In the genomic region with DNA sequence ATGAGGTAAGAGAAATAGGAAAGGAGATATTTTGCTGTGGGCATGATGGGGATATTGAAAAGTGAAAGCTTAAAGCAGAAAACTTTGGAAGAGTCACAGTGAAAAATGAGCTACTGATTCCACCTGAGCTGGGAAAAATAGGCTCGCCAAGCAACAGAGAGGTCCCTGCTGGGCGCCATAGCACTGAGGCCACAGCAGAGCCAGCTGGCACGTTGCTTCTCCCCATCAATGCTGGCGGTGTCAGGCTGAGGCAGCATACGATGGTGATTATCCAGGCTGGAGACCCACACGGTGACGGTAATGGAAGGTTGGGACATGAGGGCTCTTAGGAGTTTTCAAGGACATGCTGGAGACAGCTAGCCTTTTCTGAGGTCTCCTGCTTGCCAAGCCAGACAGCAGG, we compare ENCODE assay signal across 34 cellular contexts. TPM values are rescaled to one million over a fixed set of nuclear protein-coding genes. Genes with fewer than 3 reads are reported as not detected.
DNase-seq lines count a peak whose midpoint lies in the region; ATAC-seq, FAIRE-seq and TF ChIP-seq lines count a peak whose summit lies in the region.
"Had no signal": no experiment of that assay in that cellular context is flagged by ENCODE, and none has a peak within 500 bp of the region (broad histone marks: within the 10 kb centered on the region; RNA-seq: fewer than 3 reads in every experiment).

No MANE protein-coding gene starts in this region.

- H3K36me3 ChIP-seq in SK-N-SH (replicated peaks in 1 of 2; ENCODE audit: control insufficient read depth in 1 of 2, insufficient read depth in 2 of 2, low read length in 1 of 2) (no peaks in the 10 kb centered on the region), astrocyte (ENCODE audit: insufficient read depth, low read length) (no peaks in the 10 kb centered on the region)
- H3K36me3 ChIP-seq: ascending aorta, cardiac muscle cell, neural progenitor cell, uterus had no signal

- no peak for TF ChIP-seq EP300 in SK-N-SH (IDR thresholded peaks at IDR 0.05; ENCODE audit: borderline replicate concordance in 1 of 2, low read depth in 1 of 2, low read length in 1 of 2)

- no peak overlapping the region for H3K4me3 ChIP-seq in SK-N-SH (ENCODE audit: low read depth in 2 of 2, low read length in 1 of 2)
- no peak overlapping the region for H3K4me3 ChIP-seq in astrocyte (ENCODE audit: insufficient read depth, low read depth, low read length)
- H3K4me3 ChIP-seq: ascending aorta, cardiac muscle cell, neural progenitor cell, skin epidermis, testis, uterus had no signal

- no peaks in the 10 kb centered on the region for H3K9me2 ChIP-seq in SK-N-SH

- no peak for ATAC-seq in SK-N-SH treated with all-trans-retinoic acid at 6 μM for 48 hours
- no peak for ATAC-seq in GM21576 (IDR thresholded peaks at IDR 0.05; ENCODE audit: unreplicated experiment)
- no peak for ATAC-seq in HG03025 (IDR thresholded peaks at IDR 0.05; ENCODE audit: low FRiP score, unreplicated experiment)
- ATAC-seq: esophagus mucosa, left ventricle myocardium superior, Right ventricle myocardium inferior, T-helper 17 cell had no signal

- H3K27ac Mint-ChIP-seq in astrocyte (ENCODE audit: unreplicated experiment), result no peak overlapping the region
- H3K27ac Mint-ChIP-seq: activated T-cell treated with anti-CD3 and anti-CD28 coated beads, Interleukin-2, amount 50 U/mL, for 24 hours; dendritic cell treated with granulocyte-macrophage colony-stimulating factor and Interleukin-4, amounts not matched to agents 40 ng/mL and 50 ng/mL, for 4 days; neural progenitor cell; stimulated activated naive CD8-positive, alpha-beta T cell treated with anti-CD3 and anti-CD28 coated beads, Interleukin-15, Interleukin-2, amounts not matched to agents 100 ng/mL and 50 ng/mL, for 24 hours; T-helper 17 cell had no signal

- H2AFZ ChIP-seq in SK-N-SH (ENCODE audit: low read depth) (no peak overlapping the region), astrocyte (ENCODE audit: low read depth, low read length) (no peak overlapping the region)
- H2AFZ ChIP-seq: parathyroid adenoma had no signal

- H4K20me1 ChIP-seq in SK-N-SH (ENCODE audit: insufficient read depth), result no peaks in the 10 kb centered on the region
- no peaks in the 10 kb centered on the region for H4K20me1 ChIP-seq in astrocyte (ENCODE audit: insufficient read depth, low read length)

- H3K9me3 ChIP-seq in SK-N-SH, result no peaks in the 10 kb centered on the region
- H3K9me3 ChIP-seq in astrocyte (ENCODE audit: insufficient read depth, low read depth, low read length), result no peaks in the 10 kb centered on the region
- H3K9me3 ChIP-seq: ascending aorta, testis, uterus had no signal

- no peaks in the 10 kb centered on the region for H3K9me3 Mint-ChIP-seq in astrocyte (ENCODE audit: unreplicated experiment)
- H3K9me3 Mint-ChIP-seq: activated T-cell treated with anti-CD3 and anti-CD28 coated beads, Interleukin-2, amount 50 U/mL, for 24 hours; CD4-positive, CD25-positive, alpha-beta regulatory T cell; dendritic cell treated with granulocyte-macrophage colony-stimulating factor and Interleukin-4, amounts not matched to agents 40 ng/mL and 50 ng/mL, for 4 days; neural progenitor cell; stimulated activated naive CD8-positive, alpha-beta T cell treated with anti-CD3 and anti-CD28 coated beads, Interleukin-15, Interleukin-2, amounts not matched to agents 100 ng/mL and 50 ng/mL, for 24 hours had no signal

- H3K27ac ChIP-seq in SK-N-SH (ENCODE audit: low read depth in 2 of 2, low read length in 1 of 2) (no peak overlapping the region), astrocyte (ENCODE audit: low read depth, low read length) (no peak overlapping the region)
- H3K27ac ChIP-seq: ascending aorta, cardiac muscle cell, KMS-11, neural progenitor cell, parathyroid adenoma, skin epidermis, testis, uterus had no signal

- no peak for TF ChIP-seq RAD21 in SK-N-SH (IDR thresholded peaks at IDR 0.05; ENCODE audit: low read length)

- H3K36me3 Mint-ChIP-seq in astrocyte (ENCODE audit: low read depth, unreplicated experiment), result no peaks in the 10 kb centered on the region
- H3K36me3 Mint-ChIP-seq: CD4-positive, CD25-positive, alpha-beta regulatory T cell; neural progenitor cell had no signal

- POLR2A ChIA-PET in SK-N-SH (lab: Yijun Ruan, JAX), result no interaction called here

- CTCF ChIA-PET in SK-N-SH (lab: Yijun Ruan, JAX), result interaction anchor here (0.9 to 7.7 kb wide), 19 partner anchors 11 to 375 kb away, joined by 3 to 172 read pairs (median 7); a partner anchor contains a TSS

- WGBS in SK-N-SH (ENCODE audit: low lambda C conversion rate), result 88% methylated on average over 7 of the region's 7 CpGs

- no peak overlapping the region for H3K4me3 Mint-ChIP-seq in astrocyte (ENCODE audit: unreplicated experiment)
- H3K4me3 Mint-ChIP-seq: activated T-cell treated with anti-CD3 and anti-CD28 coated beads, Interleukin-2, amount 50 U/mL, for 24 hours; CD4-positive, CD25-positive, alpha-beta regulatory T cell; dendritic cell treated with granulocyte-macrophage colony-stimulating factor and Interleukin-4, amounts not matched to agents 40 ng/mL and 50 ng/mL, for 4 days; neural progenitor cell; stimulated activated naive CD8-positive, alpha-beta T cell treated with anti-CD3 and anti-CD28 coated beads, Interleukin-15, Interleukin-2, amounts not matched to agents 100 ng/mL and 50 ng/mL, for 24 hours; T-helper 17 cell had no signal

- DNase-seq in SK-N-SH (no peak), NCI-H446 (lab: John Stamatoyannopoulos, UW) (peak; percentile 23 to 58), astrocyte (ENCODE audit: low read depth) (no peak)
- DNase-seq in activated naive CD4-positive, alpha-beta T cell (lab: John Stamatoyannopoulos, UW), result no peak
- no peak for DNase-seq in stimulated activated CD4-positive, alpha-beta T cell treated with anti-CD3 and anti-CD28 coated beads, Interleukin-4, amount 100 ng/mL, for 1 hour
- DNase-seq: activated effector memory CD4-positive, alpha-beta T cell treated with anti-CD3 and anti-CD28 coated beads, Interleukin-2, amount 50 U/mL, for 16 hours; activated T-cell treated with anti-CD3 and anti-CD28 coated beads, Interleukin-2, amount 50 U/mL, for 24 hours; AML-193; Calu3; HCEC 1CT; head of caudate nucleus; islet precursor cell; left ventricle myocardium superior; NCI-H1436; NCI-H2171; retina; T-helper 17 cell; testis; uterus had no signal

- H3K4me1 ChIP-seq in SK-N-SH (ENCODE audit: control insufficient read depth in 1 of 2, insufficient read depth in 2 of 2, low read depth in 1 of 2, low read length in 1 of 2) (peaks cover 3 to 6% of the 10 kb centered on the region in 2 experiments; a peak in 2 of 4 replicates), astrocyte (ENCODE audit: insufficient read depth, low read length) (peaks cover 15% of the 10 kb centered on the region)
- H3K4me1 ChIP-seq: ascending aorta, testis, uterus had no signal

- H3K4me2 ChIP-seq in SK-N-SH (peak overlapping the region; percentile 6; the same call in 1 of the 2 replicates), astrocyte (ENCODE audit: low read length) (peak overlapping the region; percentile 57)
- H3K4me2 ChIP-seq: KMS-11 had no signal

- FAIRE-seq in astrocyte (lab: Jason Lieb, UNC), result no peak
- FAIRE-seq: TTC549 had no signal

- TF ChIP-seq CTCF in SK-N-SH (IDR thresholded peaks at IDR 0.05) (no peak), astrocyte (IDR thresholded peaks at IDR 0.05; ENCODE audit: insufficient read depth, low read depth, low read length) (no peak)

- H3K4me1 Mint-ChIP-seq in astrocyte (ENCODE audit: low read depth, unreplicated experiment), result no peaks in the 10 kb centered on the region

- peaks cover 4% of the 10 kb centered on the region for H3K27me3 Mint-ChIP-seq in astrocyte (ENCODE audit: low read depth, unreplicated experiment)
- H3K27me3 Mint-ChIP-seq: activated T-cell treated with anti-CD3 and anti-CD28 coated beads, Interleukin-2, amount 50 U/mL, for 24 hours; dendritic cell treated with granulocyte-macrophage colony-stimulating factor and Interleukin-4, amounts not matched to agents 40 ng/mL and 50 ng/mL, for 4 days; stimulated activated naive CD8-positive, alpha-beta T cell treated with anti-CD3 and anti-CD28 coated beads, Interleukin-15, Interleukin-2, amounts not matched to agents 100 ng/mL and 50 ng/mL, for 24 hours; T-helper 17 cell had no signal

- H3K79me2 ChIP-seq in SK-N-SH (ENCODE audit: insufficient read depth), result no peaks in the 10 kb centered on the region
- H3K79me2 ChIP-seq in astrocyte (ENCODE audit: insufficient read depth, low read length), result no peaks in the 10 kb centered on the region
- H3K79me2 ChIP-seq: parathyroid adenoma had no signal

- no peaks in the 10 kb centered on the region for H3K27me3 ChIP-seq in SK-N-SH (ENCODE audit: insufficient read depth)
- H3K27me3 ChIP-seq in astrocyte (ENCODE audit: insufficient read depth, low read length), result peaks cover 9% of the 10 kb centered on the region
- H3K27me3 ChIP-seq: ascending aorta, cardiac muscle cell, neural progenitor cell, testis, uterus had no signal

- H3F3A ChIP-seq in SK-N-SH (replicated peaks; ENCODE audit: insufficient read depth), result no peaks in the 10 kb centered on the region

- H3K9ac ChIP-seq in SK-N-SH, result no peak overlapping the region
- H3K9ac ChIP-seq in astrocyte (ENCODE audit: low read length), result no peak overlapping the region
- H3K9ac ChIP-seq: KMS-11, neural progenitor cell, parathyroid adenoma had no signal

TF ChIP-seq in SK-N-SH, 30 proteins besides CTCF, POLR2A, EP300 and RAD21 (continues in another document):
- no peak for TF ChIP-seq RXRA (IDR thresholded peaks at IDR 0.05; ENCODE audit: borderline replicate concordance, low read depth)
- TF ChIP-seq TAF1 (IDR thresholded peaks at IDR 0.05; ENCODE audit: borderline replicate concordance, low read depth, low read length), result no peak

TF ChIP-seq in SK-N-SH treated with all-trans-retinoic acid at 6 μM for 48 hours, 23 proteins besides CTCF, POLR2A, EP300 and RAD21 (continues in another document):
- TF ChIP-seq GLIS3 (CRISPR knock-in tag; IDR thresholded peaks at IDR 0.05) (no peak), OSR1 (CRISPR knock-in tag; IDR thresholded peaks at IDR 0.05) (no peak), SNAI2 (CRISPR knock-in tag; IDR thresholded peaks at IDR 0.05) (no peak)
- TF ChIP-seq, protein P1, sequence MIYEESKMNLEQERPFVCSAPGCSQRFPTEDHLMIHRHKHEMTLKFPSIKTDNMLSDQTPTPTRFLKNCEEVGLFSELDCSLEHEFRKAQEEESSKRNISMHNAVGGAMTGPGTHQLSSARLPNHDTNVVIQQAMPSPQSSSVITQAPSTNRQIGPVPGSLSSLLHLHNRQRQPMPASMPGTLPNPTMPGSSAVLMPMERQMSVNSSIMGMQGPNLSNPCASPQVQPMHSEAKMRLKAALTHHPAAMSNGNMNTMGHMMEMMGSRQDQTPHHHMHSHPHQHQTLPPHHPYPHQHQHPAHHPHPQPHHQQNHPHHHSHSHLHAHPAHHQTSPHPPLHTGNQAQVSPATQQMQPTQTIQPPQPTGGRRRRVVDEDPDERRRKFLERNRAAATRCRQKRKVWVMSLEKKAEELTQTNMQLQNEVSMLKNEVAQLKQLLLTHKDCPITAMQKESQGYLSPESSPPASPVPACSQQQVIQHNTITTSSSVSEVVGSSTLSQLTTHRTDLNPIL (CRISPR knock-in tag; IDR thresholded peaks at IDR 0.05; ENCODE audit: low read depth), result no peak

RNA-seq across cellular contexts. Expression of a gene that starts 25.8 kb away (rescaled TPM):
- 14.9 and 15.3 TPM in 2 replicates for polyA plus RNA-seq in SK-N-SH (2012; rRNA removed)
- polyA plus RNA-seq in SK-N-SH (2012; cell fraction: cytosol; rRNA removed), result 10.4 and 12.4 TPM in 2 replicates
- 27.1 and 27.4 TPM in 2 replicates for polyA plus RNA-seq in SK-N-SH (2012; cell fraction: nucleus; rRNA removed)
- 5.1 and 5.9 TPM in 2 replicates for total RNA-seq in astrocyte

Comparison
In these comparisons a context has a peak if more than half of its experiments do, and no peak if none do; other contexts are left out.
1. DNase-seq: peak in NCI-H446 (2 of 2); none in SK-N-SH (single experiment), astrocyte (single experiment), activated naive CD4-positive, alpha-beta T cell (0 of 4) and stimulated activated CD4-positive, alpha-beta T cell treated with anti-CD3 and anti-CD28 coated beads, Interleukin-4, amount 100 ng/mL, for 1 hour (single experiment).